ENCODE assay signal across 8 cellular contexts in the genomic region with DNA sequence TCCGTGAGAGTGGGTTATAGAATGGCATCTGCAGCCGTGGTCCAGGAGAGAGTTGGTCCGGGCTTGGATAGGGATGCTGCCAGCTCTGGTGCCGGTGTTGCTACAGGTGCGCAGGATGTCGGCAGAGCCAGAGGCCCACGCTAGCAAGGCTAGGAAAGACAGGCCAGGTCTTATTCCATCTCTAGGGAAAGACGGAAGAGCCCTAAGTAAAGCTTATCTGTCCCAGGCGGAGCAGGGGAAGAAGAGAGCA. TPM values are rescaled to one million over a fixed set of nuclear protein-coding genes. Genes with fewer than 3 reads are reported as not detected.
DNase-seq lines count a peak whose midpoint lies in the region; ATAC-seq and TF ChIP-seq lines count a peak whose summit lies in the region.

No MANE protein-coding gene starts in this region.

- DNase-seq in AG10803 (ENCODE audit: low read depth) (no peak), T-helper 17 cell (no peak), hepatocyte (ENCODE audit: low spot score) (no peak), G401 (ENCODE audit: low spot score) (no peak), UCSD-AML1 (lab: John Stamatoyannopoulos, UW; ENCODE audit: unreplicated experiment) (no peak)

- peaks cover 41% of the 10 kb centered on the region for H3K4me1 Mint-ChIP-seq in T-helper 17 cell
- peaks cover 57% of the 10 kb centered on the region for H3K4me1 Mint-ChIP-seq in stimulated activated memory B cell treated with anti-CD40 and anti-IgM and Interleukin-4, amounts not matched to agents 10 μg/mL and 1 μg/mL and 100 μg/mL, for 72 hours

- H3K9me2 ChIP-seq in hepatocyte (replicated peaks; ENCODE audit: insufficient read depth), result no peaks in the 10 kb centered on the region

- H3K27ac Mint-ChIP-seq in T-helper 17 cell, result peak overlapping the region; percentile 86
- H3K27ac Mint-ChIP-seq in stimulated activated memory B cell treated with anti-CD40 and anti-IgM and Interleukin-4, amounts not matched to agents 10 μg/mL and 1 μg/mL and 100 μg/mL, for 72 hours, result peak overlapping the region; percentile 82

- H2AFZ ChIP-seq in hepatocyte, result peak overlapping the region; percentile 80

- no peak for TF ChIP-seq CTCF in AG10803 (conservative IDR thresholded peaks at IDR 0.05; ENCODE audit: low read length)
- no peak for TF ChIP-seq CTCF in hepatocyte (IDR thresholded peaks at IDR 0.05; ENCODE audit: poor library complexity)

- peak overlapping the region; percentile 63 for H3K27ac ChIP-seq in hepatocyte

- H3K36me3 ChIP-seq in hepatocyte (replicated peaks; ENCODE audit: insufficient read depth, low read depth), result no peaks in the 10 kb centered on the region

- H3K4me3 Mint-ChIP-seq in T-helper 17 cell, result peak overlapping the region; percentile 95
- H3K4me3 Mint-ChIP-seq in stimulated activated memory B cell treated with anti-CD40 and anti-IgM and Interleukin-4, amounts not matched to agents 10 μg/mL and 1 μg/mL and 100 μg/mL, for 72 hours, result peak overlapping the region; percentile 86

- 6% methylated on average over 9 of the region's 9 CpGs for WGBS in hepatocyte (ENCODE audit: low lambda C conversion rate, missing lambda C conversion rate)

- H3K27me3 ChIP-seq in hepatocyte, result no peaks in the 10 kb centered on the region

- in situ Hi-C loops in G401 (cut with HindIII; ENCODE audit: low sequenced_read_pairs), result no loop called here

- H3K9me3 ChIP-seq in T-helper 17 cell (ENCODE audit: control insufficient read depth, low read length, poor library complexity, severe bottlenecking), result no peaks in the 10 kb centered on the region
- H3K9me3 ChIP-seq in hepatocyte (ENCODE audit: low read depth), result no peaks in the 10 kb centered on the region

- H3K4me1 ChIP-seq in hepatocyte (ENCODE audit: insufficient read depth), result peaks cover 7% of the 10 kb centered on the region

- peaks cover 3% of the 10 kb centered on the region for H4K20me1 ChIP-seq in hepatocyte (ENCODE audit: insufficient read depth, poor library complexity, severe bottlenecking)

- peaks cover 43% of the 10 kb centered on the region for H3K79me2 ChIP-seq in hepatocyte

- H3K4me3 ChIP-seq in AG10803 (ENCODE audit: low read length) (peak overlapping the region; percentile 79), hepatocyte (peak overlapping the region; percentile 35)

- ATAC-seq in GM21529 (IDR thresholded peaks at IDR 0.05; ENCODE audit: unreplicated experiment) (peak; percentile 13), T-helper 17 cell (no peak), HG02763 (IDR thresholded peaks at IDR 0.05; ENCODE audit: unreplicated experiment) (no peak)
- ATAC-seq in stimulated activated memory B cell treated with anti-CD40 and anti-IgM and Interleukin-4, amounts not matched to agents 10 μg/mL and 1 μg/mL and 100 μg/mL, for 72 hours, result peak; percentile 11

- peaks cover under 1% of the 10 kb centered on the region for H3K36me3 Mint-ChIP-seq in T-helper 17 cell (ENCODE audit: low read depth)
- peaks cover 25% of the 10 kb centered on the region for H3K36me3 Mint-ChIP-seq in stimulated activated memory B cell treated with anti-CD40 and anti-IgM and Interleukin-4, amounts not matched to agents 10 μg/mL and 1 μg/mL and 100 μg/mL, for 72 hours

- H3K27me3 Mint-ChIP-seq in T-helper 17 cell, result no peaks in the 10 kb centered on the region
- no peaks in the 10 kb centered on the region for H3K27me3 Mint-ChIP-seq in stimulated activated memory B cell treated with anti-CD40 and anti-IgM and Interleukin-4, amounts not matched to agents 10 μg/mL and 1 μg/mL and 100 μg/mL, for 72 hours

- H3K4me2 ChIP-seq in hepatocyte, result peak overlapping the region; percentile 88

- no peaks in the 10 kb centered on the region for H3K9me3 Mint-ChIP-seq in stimulated activated memory B cell treated with anti-CD40 and anti-IgM and Interleukin-4, amounts not matched to agents 10 μg/mL and 1 μg/mL and 100 μg/mL, for 72 hours

RNA-seq across cellular contexts. Expression of gene PSME1, which starts 0.5 kb away (rescaled TPM):
- total RNA-seq in T-helper 17 cell, result 100 to 1,000 TPM; 235 to 257 TPM
- 123 and 134 TPM in 2 replicates for total RNA-seq in hepatocyte
- 202 and 238 TPM in 2 replicates for polyA plus RNA-seq in hepatocyte
- 57.9 and 58.0 TPM in 2 replicates for total RNA-seq in G401 (2014; rRNA removed; shearing (Covaris generic))

RNA-seq across cellular contexts. Expression of gene FITM1, which starts 5.0 kb away (rescaled TPM):
- 1 to 10 TPM; 1.4 to 1.9 TPM for total RNA-seq in T-helper 17 cell
- total RNA-seq in hepatocyte, result 0.24 and 1.0 TPM in 2 replicates
- 0.62 and 2.2 TPM in 2 replicates for polyA plus RNA-seq in hepatocyte
- 0.88 TPM in 1 of 2 replicates, not detected in the other for total RNA-seq in G401 (2014; rRNA removed; shearing (Covaris generic))

RNA-seq across cellular contexts. Expression of gene EMC9, which starts 5.9 kb away (rescaled TPM):
- total RNA-seq in T-helper 17 cell (1 to 10 TPM; 8.3 to 9.7 TPM), hepatocyte (13.8 TPM in 2 replicates)
- 32.2 and 34.1 TPM in 2 replicates for polyA plus RNA-seq in hepatocyte
- 33.6 and 45.0 TPM in 2 replicates for total RNA-seq in G401 (2014; rRNA removed; shearing (Covaris generic))

RNA-seq across cellular contexts. Expression of gene PSME2, which starts 10.9 kb away (rescaled TPM):
- total RNA-seq in T-helper 17 cell (100 to 1,000 TPM; 134 to 141 TPM), hepatocyte (62.7 and 75.5 TPM in 2 replicates)
- polyA plus RNA-seq in hepatocyte, result 178 and 189 TPM in 2 replicates
- 162 and 168 TPM in 2 replicates for total RNA-seq in G401 (2014; rRNA removed; shearing (Covaris generic))

RNA-seq across cellular contexts. Expression of gene RNF31, which starts 11.8 kb away (rescaled TPM):
- 10 to 100 TPM; 85.8 to 98.3 TPM for total RNA-seq in T-helper 17 cell
- 27.8 and 35.0 TPM in 2 replicates for total RNA-seq in hepatocyte
- polyA plus RNA-seq in hepatocyte, result 27.3 and 29.7 TPM in 2 replicates
- total RNA-seq in G401 (2014; rRNA removed; shearing (Covaris generic)), result 51.9 and 89.7 TPM in 2 replicates

Comparison
In these comparisons a context has a peak if more than half of its experiments do, and no peak if none do; other contexts are left out.
1. ATAC-seq: peak in GM21529 (single experiment) and stimulated activated memory B cell treated with anti-CD40 and anti-IgM and Interleukin-4, amounts not matched to agents 10 μg/mL and 1 μg/mL and 100 μg/mL, for 72 hours (single experiment); none in T-helper 17 cell (single experiment) and HG02763 (single experiment).